In genomic region chr5:96024683-96025475, GRCh38 we compare ENCODE assay signal across 16 cellular contexts.
DNase-seq lines count a peak whose midpoint lies in the region; ATAC-seq and FAIRE-seq lines count a peak whose summit lies in the region.
"Had no signal": no experiment of that assay in that cellular context is flagged by ENCODE, and none has a peak within 500 bp of the region (broad histone marks: within the 10 kb centered on the region; RNA-seq: fewer than 3 reads in every experiment).

No MANE protein-coding gene starts in this region.

- peak; percentile 53 for FAIRE-seq in GM18507 (lab: Jason Lieb, UNC)
- FAIRE-seq: GM19239, HTR-8/SVneo had no signal

- H3K9me3 ChIP-seq in SJSA1 (replicated peaks) (no peaks in the 10 kb centered on the region), skeletal muscle satellite cell (replicated peaks; ENCODE audit: low read length) (no peaks in the 10 kb centered on the region)

- peak overlapping the region; percentile 48 for H3K9ac ChIP-seq in skeletal muscle satellite cell (ENCODE audit: low read depth, low read length)

- peak; percentile 48 for ATAC-seq in esophagus mucosa
- ATAC-seq: effector memory CD8-positive, alpha-beta T cell; stimulated activated naive B cell treated with anti-CD40 and anti-IgM and Interleukin-4, amounts not matched to agents 10 μg/mL and 1 μg/mL and 100 μg/mL, for 72 hours had no signal

- no peaks in the 10 kb centered on the region for H3K27me3 ChIP-seq in SJSA1 (replicated peaks)
- H3K27me3 ChIP-seq in skeletal muscle satellite cell (ENCODE audit: control insufficient read depth, insufficient read depth, low read length), result no peaks in the 10 kb centered on the region

- no peak for DNase-seq in GM18507 (ENCODE audit: extremely low spot score, insufficient read length, low read depth)
- no peak for DNase-seq in SJSA1 (ENCODE audit: low read depth in 1 of 2, low spot score in 2 of 2)
- DNase-seq in NCI-H187 treated with DMSO at 0.1 percent for 48 hours (lab: John Stamatoyannopoulos, UW), result no peak
- no peak for DNase-seq in inferior parietal cortex (ENCODE audit: extremely low spot score)
- no peak for DNase-seq in NCI-H2171 (lab: John Stamatoyannopoulos, UW)
- DNase-seq in NCI-H1694 treated with DMSO at 0.1 percent for 48 hours (lab: John Stamatoyannopoulos, UW), result no peak
- DNase-seq: activated CD4-positive, alpha-beta T cell treated with anti-CD3 and anti-CD28 coated beads for 4 hours; activated naive CD4-positive, alpha-beta T cell; effector memory CD8-positive, alpha-beta T cell; NCI-H146; retina; stimulated activated naive B cell treated with anti-CD40 and anti-IgM and Interleukin-4, amounts not matched to agents 10 μg/mL and 1 μg/mL and 100 μg/mL, for 72 hours had no signal

- H3K36me3 ChIP-seq in SJSA1, result no peaks in the 10 kb centered on the region
- H3K36me3 ChIP-seq in skeletal muscle satellite cell (ENCODE audit: insufficient read depth, low read length), result no peaks in the 10 kb centered on the region

- peak overlapping the region; percentile 8 for H3K4me2 ChIP-seq in skeletal muscle satellite cell (ENCODE audit: low read length)

- H3K27ac ChIP-seq in SJSA1, result peak overlapping the region; percentile 47; the same call in 1 of the 2 replicates

- H3K4me3 ChIP-seq in SJSA1 (no peak overlapping the region), skeletal muscle satellite cell (ENCODE audit: low read length) (no peak overlapping the region)

- H3K4me1 ChIP-seq in SJSA1 (replicated peaks) (peaks cover 41% of the 10 kb centered on the region), skeletal muscle satellite cell (ENCODE audit: control insufficient read depth, insufficient read depth, low read length) (peaks cover 44% of the 10 kb centered on the region)
